16 cellular contexts compared by ENCODE assay signal in genomic region chr12:47899466-47899865, GRCh38. TPM values are rescaled to one million over a fixed set of nuclear protein-coding genes. Genes with fewer than 3 reads are reported as not detected.
A peak's percentile ranks its signal among the peaks of the same experiment; 100 is the strongest.
DNase-seq lines count a peak whose midpoint lies in the region; ATAC-seq and TF ChIP-seq lines count a peak whose summit lies in the region.
"Had no signal": no experiment of that assay in that cellular context is flagged by ENCODE, and none has a peak within 500 bp of the region (broad histone marks: within the 10 kb centered on the region; RNA-seq: fewer than 3 reads in every experiment).

No MANE protein-coding gene starts in this region.

- CTCF ChIA-PET in CD4-positive, alpha-beta memory T cell (lab: Charles Lee; ENCODE audit: partially characterized antibody) = interaction anchor here (1.0 kb wide), 1 partner anchor 51 kb away, joined by 3 read pairs; no protein-coding TSS in a partner anchor

- peaks cover 84% of the 10 kb centered on the region for H3K36me3 Mint-ChIP-seq in activated CD4-positive, alpha-beta T cell treated with anti-CD3 and anti-CD28 coated beads, Interleukin-2, amount 10 ng/mL, durations not matched to agents 24 days and 14 days (ENCODE audit: low read depth)
- no peaks in the 10 kb centered on the region for H3K36me3 Mint-ChIP-seq in CD4-positive, alpha-beta memory T cell

- H3K4me3 Mint-ChIP-seq in activated CD4-positive, alpha-beta T cell treated with anti-CD3 and anti-CD28 coated beads, Interleukin-2, amount 10 ng/mL, durations not matched to agents 24 days and 14 days = peak overlapping the region; percentile 95
- peak overlapping the region in 1 of 8 donors; percentile 16 for H3K4me3 Mint-ChIP-seq in CD4-positive, alpha-beta memory T cell

- TF ChIP-seq POLR2A in Peyer's patch (IDR thresholded peaks at IDR 0.05) (no peak), esophagus squamous epithelium (IDR thresholded peaks at IDR 0.05) (no peak), sigmoid colon (IDR thresholded peaks at IDR 0.05) (no peak)

- peak overlapping the region; percentile 64 for H3K27ac Mint-ChIP-seq in activated CD4-positive, alpha-beta T cell treated with anti-CD3 and anti-CD28 coated beads, Interleukin-2, amount 10 ng/mL, durations not matched to agents 24 days and 14 days
- no peak overlapping the region for H3K27ac Mint-ChIP-seq in CD4-positive, alpha-beta memory T cell

- H3K27me3 Mint-ChIP-seq in activated CD4-positive, alpha-beta T cell treated with anti-CD3 and anti-CD28 coated beads, Interleukin-2, amount 10 ng/mL, durations not matched to agents 24 days and 14 days = no peaks in the 10 kb centered on the region
- H3K27me3 Mint-ChIP-seq in CD4-positive, alpha-beta memory T cell = peaks cover 1 to 2% of the 10 kb centered on the region in 2 donors

- H3K9me3 ChIP-seq in Peyer's patch (no peaks in the 10 kb centered on the region), esophagus squamous epithelium (no peaks in the 10 kb centered on the region), sigmoid colon (no peaks in the 10 kb centered on the region)
- H3K9me3 ChIP-seq in CD4-positive, alpha-beta memory T cell (ENCODE audit: control insufficient read depth in 1 of 2, low read length in 2 of 2) = no peaks in the 10 kb centered on the region

- no peaks in the 10 kb centered on the region for H3K9me3 Mint-ChIP-seq in activated CD4-positive, alpha-beta T cell treated with anti-CD3 and anti-CD28 coated beads, Interleukin-2, amount 10 ng/mL, durations not matched to agents 24 days and 14 days
- no peaks in the 10 kb centered on the region for H3K9me3 Mint-ChIP-seq in CD4-positive, alpha-beta memory T cell

- POLR2A ChIA-PET in CD4-positive, alpha-beta memory T cell (lab: Charles Lee; ENCODE audit: partially characterized antibody) = interaction anchor here (2.2 kb wide), 1 partner anchor 15 kb away, joined by 10 read pairs; no protein-coding TSS in a partner anchor

- H3K36me3 ChIP-seq in Peyer's patch = peaks cover 0 to 6% (median 0%) of the 10 kb centered on the region in 3 donors
- peaks cover 0 to 10% (median 0%) of the 10 kb centered on the region in 3 donors for H3K36me3 ChIP-seq in esophagus squamous epithelium
- H3K36me3 ChIP-seq in sigmoid colon = no peaks in the 10 kb centered on the region
- no peaks in the 10 kb centered on the region for H3K36me3 ChIP-seq in CD4-positive, alpha-beta memory T cell (ENCODE audit: insufficient read depth, low read length)

- H3K4me1 Mint-ChIP-seq in activated CD4-positive, alpha-beta T cell treated with anti-CD3 and anti-CD28 coated beads, Interleukin-2, amount 10 ng/mL, durations not matched to agents 24 days and 14 days = peaks cover 83% of the 10 kb centered on the region
- H3K4me1 Mint-ChIP-seq in CD4-positive, alpha-beta memory T cell = peaks cover 30 to 64% (median 50%) of the 10 kb centered on the region in 4 donors

- peak; percentile 65 for DNase-seq in activated CD4-positive, alpha-beta T cell treated with anti-CD3 and anti-CD28 coated beads, Interleukin-2, amount 10 ng/mL, durations not matched to agents 24 days and 14 days
- DNase-seq in activated CD4-positive, alpha-beta T cell treated with anti-CD3 and anti-CD28 coated beads, Interleukin-2, amount 50 U/mL, for 4 hours = no peak
- DNase-seq in Peyer's patch (peak in 1 of 3 donors; percentile 55), esophagus squamous epithelium (lab: John Stamatoyannopoulos, UW) (no peak), sigmoid colon (peak; percentile 27), NCI-H2081 (lab: John Stamatoyannopoulos, UW) (no peak)
- DNase-seq in CD4-positive, alpha-beta memory T cell = no peak
- DNase-seq: DMS53, H7, NCI-H1048, NCI-H1436 treated with DMSO at 0.1 percent for 48 hours, NCI-H2081 treated with DMSO at 0.1 percent for 48 hours, NCI-H510A treated with DMSO at 0.1 percent for 48 hours, NCI-H82, PC-3 had no signal

- peaks cover 10 to 52% (median 14%) of the 10 kb centered on the region in 4 donors for H3K4me1 ChIP-seq in Peyer's patch
- H3K4me1 ChIP-seq in esophagus squamous epithelium = peaks cover 50 to 76% (median 58%) of the 10 kb centered on the region in 3 donors
- peaks cover 0 to 17% (median 16%) of the 10 kb centered on the region in 4 donors for H3K4me1 ChIP-seq in sigmoid colon
- H3K4me1 ChIP-seq in CD4-positive, alpha-beta memory T cell (ENCODE audit: insufficient read depth, low read length) = peaks cover 59% of the 10 kb centered on the region

- ATAC-seq in GM21786 (IDR thresholded peaks at IDR 0.05; ENCODE audit: unreplicated experiment) = no peak
- ATAC-seq: PC-3 had no signal

- H3K4me3 ChIP-seq in Peyer's patch (peak overlapping the region in 2 of 4 donors; percentile 8 to 28), esophagus squamous epithelium (no peak overlapping the region), sigmoid colon (no peak overlapping the region)
- H3K4me3 ChIP-seq in CD4-positive, alpha-beta memory T cell (ENCODE audit: low read length in 2 of 2) = no peak overlapping the region

- no peak for TF ChIP-seq EP300 in sigmoid colon (IDR thresholded peaks at IDR 0.05)

- H3K27me3 ChIP-seq in Peyer's patch = no peaks in the 10 kb centered on the region
- no peaks in the 10 kb centered on the region for H3K27me3 ChIP-seq in esophagus squamous epithelium
- no peaks in the 10 kb centered on the region for H3K27me3 ChIP-seq in sigmoid colon
- H3K27me3 ChIP-seq in CD4-positive, alpha-beta memory T cell (ENCODE audit: insufficient read depth, low read length) = no peaks in the 10 kb centered on the region

- WGBS in esophagus squamous epithelium, 2 donors = 78 to 94% methylated on average over 2 to 5 of the region's 5 CpGs
- 68 to 81% methylated on average over 5 of the region's 5 CpGs for WGBS in sigmoid colon, 2 donors

- TF ChIP-seq CTCF in Peyer's patch (IDR thresholded peaks at IDR 0.05) (no peak), esophagus squamous epithelium (IDR thresholded peaks at IDR 0.05) (no peak), sigmoid colon (IDR thresholded peaks at IDR 0.05) (no peak)

- peak overlapping the region in 3 of 4 donors; percentile 55 to 92 (median 84) for H3K27ac ChIP-seq in Peyer's patch
- H3K27ac ChIP-seq in esophagus squamous epithelium = peak overlapping the region in 3 of 4 donors; percentile 19 to 69 (median 46)
- H3K27ac ChIP-seq in sigmoid colon = no peak overlapping the region
- no peak overlapping the region for H3K27ac ChIP-seq in CD4-positive, alpha-beta memory T cell (ENCODE audit: low read depth, low read length)

- intact Hi-C loops in activated CD4-positive, alpha-beta T cell treated with anti-CD3 and anti-CD28 coated beads, Interleukin-2, amount 10 ng/mL, durations not matched to agents 24 days and 14 days (cut with micrococcal nuclease) = no loop called here
- intact Hi-C loops in esophagus squamous epithelium (cut with DNase I) (no loop called here), sigmoid colon (cut with DNase I) (no loop called here)
- intact Hi-C loops in CD4-positive, alpha-beta memory T cell (cut with micrococcal nuclease) = no loop called here

RNA-seq across cellular contexts. Expression of gene VDR, which starts 5.3 kb away (rescaled TPM):
- total RNA-seq in activated CD4-positive, alpha-beta T cell treated with anti-CD3 and anti-CD28 coated beads, Interleukin-2, amount 10 ng/mL, durations not matched to agents 24 days and 14 days = 267 and 277 TPM in 2 replicates
- total RNA-seq in Peyer's patch (100 to 1,000 TPM in 3 of 4 donors, 10 to 100 TPM in 1; 75.1 to 193 (median 156) TPM), esophagus squamous epithelium (10 to 100 TPM; 16.6 to 25.0 (median 21.3) TPM), sigmoid colon (1 to 10 TPM in 3 of 4 donors, under 1 TPM in 1; 0.71 to 2.5 (median 1.5) TPM)
- polyA plus RNA-seq in sigmoid colon = 10 to 100 TPM; 36.0 to 69.1 (median 60.5) TPM
- total RNA-seq in CD4-positive, alpha-beta memory T cell = 1 to 10 TPM; 1.6 to 3.2 TPM
- under 1 TPM; 0.37 to 0.45 TPM for polyA plus RNA-seq in CD4-positive, alpha-beta memory T cell

Comparison
In these comparisons a context has a peak if more than half of its experiments do, and no peak if none do; other contexts are left out.
1. DNase-seq: peak in activated CD4-positive, alpha-beta T cell treated with anti-CD3 and anti-CD28 coated beads, Interleukin-2, amount 10 ng/mL, durations not matched to agents 24 days and 14 days (single experiment) and sigmoid colon (single experiment); none in activated CD4-positive, alpha-beta T cell treated with anti-CD3 and anti-CD28 coated beads, Interleukin-2, amount 50 U/mL, for 4 hours (0 of 2), esophagus squamous epithelium (single experiment), NCI-H2081 (0 of 2) and CD4-positive, alpha-beta memory T cell (0 of 5).
2. H3K27ac ChIP-seq: peak in Peyer's patch (3 of 4) and esophagus squamous epithelium (3 of 4); none in sigmoid colon (0 of 4) and CD4-positive, alpha-beta memory T cell (single experiment).
3. RNA of gene VDR, which starts 5.3 kb away (total RNA-seq): 267 to 277 TPM in activated CD4-positive, alpha-beta T cell treated with anti-CD3 and anti-CD28 coated beads, Interleukin-2, amount 10 ng/mL, durations not matched to agents 24 days and 14 days, 75.1 to 193 TPM in Peyer's patch and 16.6 to 25.0 TPM in esophagus squamous epithelium; 1.6 to 3.2 TPM in CD4-positive, alpha-beta memory T cell and 0.71 to 2.5 TPM in sigmoid colon; every median in the first group is over 4 times any median in the second.